In the genomic region with DNA sequence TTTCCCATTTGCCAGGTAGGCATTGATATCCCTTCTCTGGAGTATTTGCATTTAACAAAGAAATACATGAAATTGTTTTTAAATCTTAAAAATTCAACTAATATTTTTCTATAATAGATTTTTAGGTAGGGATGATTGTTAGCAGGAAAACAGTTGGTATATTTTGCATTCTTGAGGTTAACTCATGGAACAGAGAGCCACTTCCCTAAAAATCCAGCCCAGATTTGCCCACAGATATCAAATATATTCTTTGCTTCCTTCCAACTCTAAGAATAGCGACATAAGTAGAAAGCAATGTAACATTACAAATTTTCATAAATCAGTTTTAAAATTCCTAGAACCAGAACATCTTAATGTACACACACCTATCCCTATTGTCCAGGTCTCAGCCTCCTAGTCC, we compare ENCODE assay signal across 27 cellular contexts.
"Had no signal": no experiment of that assay in that cellular context is flagged by ENCODE, and none has a peak within 500 bp of the region (broad histone marks: within the 10 kb centered on the region; RNA-seq: fewer than 3 reads in every experiment).

No MANE protein-coding gene starts in this region.

- DNase-seq: activated CD4-positive, alpha-beta T cell treated with anti-CD3 and anti-CD28 coated beads for 48 hours; activated CD4-positive, alpha-beta T cell treated with anti-CD3 and anti-CD28 coated beads, Interleukin-2, amount 50 U/mL, for 1 hour; activated CD4-positive, alpha-beta T cell treated with anti-CD3 and anti-CD28 coated beads, Interleukin-2, amount 50 U/mL, for 48 hours; activated CD8-positive, alpha-beta memory T cell treated with anti-CD3 and anti-CD28 coated beads for 24 hours; activated CD8-positive, alpha-beta T cell treated with anti-CD3 and anti-CD28 coated beads for 36 hours; activated effector memory CD4-positive, alpha-beta T cell treated with anti-CD3 and anti-CD28 coated beads, Interleukin-2, amount 50 U/mL, for 16 hours; activated naive CD4-positive, alpha-beta T cell treated with anti-CD3 and anti-CD28 coated beads for 36 hours; activated naive CD8-positive, alpha-beta T cell treated with anti-CD3 and anti-CD28 coated beads for 36 hours; activated naive CD8-positive, alpha-beta T cell treated with anti-CD3 and anti-CD28 coated beads, Interleukin-2, amount 50 U/mL, for 24 hours; activated T-cell treated with anti-CD3 and anti-CD28 coated beads, Interleukin-2, amount 50 U/mL, for 4 hours; adrenal gland; central memory CD4-positive, alpha-beta T cell; cerebellar nuclear complex; dorsolateral prefrontal cortex; effector memory CD4-positive, alpha-beta T cell; endodermal cell; foreskin fibroblast; head of caudate nucleus; hippocampal formation; T-helper 2 cell had no signal

- ATAC-seq: activated CD8-positive, alpha-beta T cell treated with anti-CD3 and anti-CD28 coated beads for 36 hours; activated naive CD8-positive, alpha-beta T cell treated with anti-CD3 and anti-CD28 coated beads, Interleukin-2, amount 50 U/mL, for 24 hours; activated T-cell treated with anti-CD3 and anti-CD28 coated beads, Interleukin-2, amount 50 U/mL, for 4 hours; esophagus mucosa; WTC11 had no signal

- H3K4me1 ChIP-seq: ascending aorta, breast epithelium had no signal

- H3K27me3 ChIP-seq: adrenal gland, ascending aorta, breast epithelium, cardiac muscle cell, dorsolateral prefrontal cortex had no signal

- H3K27ac ChIP-seq: adrenal gland, ascending aorta, breast epithelium, cardiac muscle cell, coronary artery, dorsolateral prefrontal cortex, VCaP had no signal

- H3K36me3 ChIP-seq: adrenal gland, ascending aorta, breast epithelium, cardiac muscle cell had no signal

- H3K9me3 ChIP-seq: adrenal gland, ascending aorta, breast epithelium had no signal

- H3K4me3 ChIP-seq: adrenal gland, ascending aorta, breast epithelium, cardiac muscle cell, coronary artery, dorsolateral prefrontal cortex had no signal
